In the genomic region with DNA sequence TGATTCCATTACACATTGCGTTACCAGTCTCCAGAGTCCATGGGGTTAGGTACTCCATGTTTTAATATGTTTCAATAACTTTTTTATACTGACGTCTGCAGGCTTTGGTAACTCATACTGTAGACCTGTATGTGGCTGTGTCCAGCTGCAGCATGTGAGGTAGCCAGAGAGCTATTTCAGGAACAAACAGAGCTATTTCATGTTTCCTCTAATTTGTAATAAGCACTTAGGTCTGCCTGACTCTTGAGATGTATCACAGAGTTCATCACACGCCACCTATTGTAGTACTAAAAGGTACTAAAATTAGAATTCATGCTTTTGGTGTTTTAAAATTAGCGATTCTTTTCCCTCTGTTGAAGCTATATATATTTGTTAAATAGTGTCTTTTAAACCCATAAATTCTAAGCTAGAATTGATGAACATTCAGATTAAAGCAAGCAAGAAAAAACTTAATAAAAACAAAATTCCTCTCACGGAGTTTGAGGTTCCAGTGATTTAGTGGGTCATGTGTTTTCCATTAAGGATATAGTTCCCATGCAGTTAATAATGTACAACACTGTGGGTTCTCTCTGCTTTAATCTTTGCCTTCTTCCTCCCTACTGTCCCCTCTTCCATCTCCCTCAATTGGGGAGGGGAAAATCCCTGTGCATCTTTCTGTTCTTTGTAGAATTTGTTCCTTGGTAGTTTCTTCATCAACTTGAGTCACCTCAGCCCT, we compare ENCODE assay signal across 10 cellular contexts. TPM values are rescaled to one million over a fixed set of nuclear protein-coding genes. Genes with fewer than 3 reads are reported as not detected.
DNase-seq lines count a peak whose midpoint lies in the region; ATAC-seq and TF ChIP-seq lines count a peak whose summit lies in the region.
"Had no signal": no experiment of that assay in that cellular context is flagged by ENCODE, and none has a peak within 500 bp of the region (broad histone marks: within the 10 kb centered on the region; RNA-seq: fewer than 3 reads in every experiment).

No MANE protein-coding gene starts in this region.

- H3K27ac ChIP-seq in foreskin keratinocyte: no peak overlapping the region

- ATAC-seq in HG03571 (IDR thresholded peaks at IDR 0.05; ENCODE audit: unreplicated experiment): peak; percentile 48
- ATAC-seq in GM21526 (IDR thresholded peaks at IDR 0.05; ENCODE audit: low FRiP score, unreplicated experiment): no peak
- ATAC-seq in foreskin keratinocyte: no peak
- ATAC-seq: activated CD8-positive, alpha-beta T cell treated with anti-CD3 and anti-CD28 coated beads, Interleukin-2, amount 10 ng/mL, durations not matched to agents 7 days and 5 days had no signal

- peaks cover 26% of the 10 kb centered on the region for H3K4me1 ChIP-seq in foreskin keratinocyte

- peak overlapping the region; percentile 29 for H3K4me3 ChIP-seq in GM06990 (replicated peaks; ENCODE audit: low read depth, low read length)

- H3K27ac Mint-ChIP-seq in osteocyte (ENCODE audit: unreplicated experiment): peak overlapping the region; percentile 74
- H3K27ac Mint-ChIP-seq: activated CD8-positive, alpha-beta T cell treated with anti-CD3 and anti-CD28 coated beads, Interleukin-2, amount 10 ng/mL, durations not matched to agents 7 days and 5 days; CD4-positive, alpha-beta T cell had no signal

- H3K36me3 Mint-ChIP-seq in osteocyte (ENCODE audit: unreplicated experiment): no peaks in the 10 kb centered on the region

- TF ChIP-seq CTCF in GM06990 (IDR thresholded peaks at IDR 0.05; ENCODE audit: insufficient read depth, low read length, poor library complexity, severe bottlenecking): no peak
- TF ChIP-seq CTCF in osteocyte (IDR thresholded peaks at IDR 0.05): no peak
- TF ChIP-seq CTCF in foreskin keratinocyte (conservative IDR thresholded peaks at IDR 0.05): no peak

- peaks cover 62% of the 10 kb centered on the region for H3K4me1 Mint-ChIP-seq in osteocyte (ENCODE audit: unreplicated experiment)

- DNase-seq in GM06990 (ENCODE audit: extremely low read depth, insufficient read length) (peak; percentile 48), dermis microvascular lymphatic vessel endothelial cell (ENCODE audit: low read depth in 2 of 2) (peak; percentile 34 to 63), osteocyte (ENCODE audit: extremely low spot score, unreplicated experiment) (no peak), NCI-H1930 (lab: John Stamatoyannopoulos, UW) (no peak), foreskin keratinocyte (no peak), GM19238 (ENCODE audit: insufficient read length, low spot score) (no peak)
- DNase-seq: activated CD8-positive, alpha-beta T cell treated with anti-CD3 and anti-CD28 coated beads, Interleukin-2, amount 10 ng/mL, durations not matched to agents 7 days and 5 days; CD4-positive, alpha-beta T cell had no signal

- no peaks in the 10 kb centered on the region for H3K9me3 Mint-ChIP-seq in osteocyte (ENCODE audit: unreplicated experiment)
- H3K9me3 Mint-ChIP-seq: CD4-positive, alpha-beta T cell had no signal

- no peaks in the 10 kb centered on the region for H3K36me3 ChIP-seq in GM06990 (ENCODE audit: control insufficient read depth, insufficient read depth, low read length)

- no peaks in the 10 kb centered on the region for H3K27me3 ChIP-seq in GM06990 (replicated peaks; ENCODE audit: control insufficient read depth, insufficient read depth, low read length)
- no peaks in the 10 kb centered on the region for H3K27me3 ChIP-seq in foreskin keratinocyte

- no peaks in the 10 kb centered on the region for H3K27me3 Mint-ChIP-seq in osteocyte (ENCODE audit: unreplicated experiment)
- H3K27me3 Mint-ChIP-seq: CD4-positive, alpha-beta T cell had no signal

- no peak overlapping the region for H3K4me3 Mint-ChIP-seq in osteocyte (ENCODE audit: unreplicated experiment)
- H3K4me3 Mint-ChIP-seq: activated CD8-positive, alpha-beta T cell treated with anti-CD3 and anti-CD28 coated beads, Interleukin-2, amount 10 ng/mL, durations not matched to agents 7 days and 5 days; CD4-positive, alpha-beta T cell had no signal

RNA-seq across cellular contexts. Expression of a gene that starts 37.0 kb away (rescaled TPM):
- total RNA-seq in dermis microvascular lymphatic vessel endothelial cell (10.7 and 15.8 TPM in 2 replicates), osteocyte (60.3 and 62.9 TPM in 2 replicates), foreskin keratinocyte (23.3 and 24.0 TPM in 2 replicates)
- polyA plus RNA-seq in foreskin keratinocyte: 4.2 and 5.4 TPM in 2 replicates

Comparison
In these comparisons a context has a peak if more than half of its experiments do, and no peak if none do; other contexts are left out.
1. DNase-seq: peak in GM06990 (single experiment) and dermis microvascular lymphatic vessel endothelial cell (2 of 2); none in osteocyte (single experiment), NCI-H1930 (0 of 2), foreskin keratinocyte (0 of 2) and GM19238 (single experiment).